ENCODE assay signal across 8 cellular contexts in genomic region chr4:159105761-159106243, GRCh38. TPM values are rescaled to one million over a fixed set of nuclear protein-coding genes. Genes with fewer than 3 reads are reported as not detected.
DNase-seq lines count a peak whose midpoint lies in the region; ATAC-seq, FAIRE-seq and TF ChIP-seq lines count a peak whose summit lies in the region.

No MANE protein-coding gene starts in this region.

- peak; percentile 77 for DNase-seq in GM10266 (ENCODE audit: extremely low spot score)
- peak; percentile 84 for DNase-seq in M059J (ENCODE audit: low read depth)
- DNase-seq in brain microvascular endothelial cell: peak; percentile 86
- peak in 1 of 2 donors; percentile 12 for DNase-seq in memory B cell (ENCODE audit: low spot score in 2 of 2)
- DNase-seq in vagina (ENCODE audit: extremely low spot score in 2 of 2): no peak
- no peak for DNase-seq in urothelium cell line (ENCODE audit: low spot score)
- DNase-seq in RPMI8226: no peak
- DNase-seq in DMS53 treated with DMSO at 0.1 percent for 48 hours (lab: John Stamatoyannopoulos, UW; ENCODE audit: unreplicated experiment): no peak

- H3K4me3 ChIP-seq in brain microvascular endothelial cell (ENCODE audit: low read depth, low read length) (peak overlapping the region; percentile 88), vagina (peak overlapping the region; percentile 94 to 96)

- peak; percentile 13 for ATAC-seq in memory B cell (ENCODE audit: low read depth)

- H3K27ac Mint-ChIP-seq in memory B cell: peak overlapping the region; percentile 51

- no peak for TF ChIP-seq POLR2A in vagina (IDR thresholded peaks at IDR 0.05)

- H3K36me3 ChIP-seq in brain microvascular endothelial cell (replicated peaks): no peaks in the 10 kb centered on the region
- H3K36me3 ChIP-seq in vagina: no peaks in the 10 kb centered on the region

- no peaks in the 10 kb centered on the region for H3K9me3 ChIP-seq in vagina

- H3K27me3 ChIP-seq in brain microvascular endothelial cell (replicated peaks) (no peaks in the 10 kb centered on the region), vagina (no peaks in the 10 kb centered on the region)

- in situ Hi-C loops in brain microvascular endothelial cell (cut with HindIII; ENCODE audit: low pct_ligation_motif_present, low sequenced_read_pairs): no loop called here

- H3K36me3 Mint-ChIP-seq in memory B cell: peaks cover 2% of the 10 kb centered on the region

- TF ChIP-seq CTCF in GM10266 (IDR thresholded peaks at IDR 0.05; ENCODE audit: control insufficient read depth, insufficient read depth, low read depth, missing control alignments) (no peak), brain microvascular endothelial cell (IDR thresholded peaks at IDR 0.05; ENCODE audit: low read depth, low read length, missing control alignments) (no peak), vagina (IDR thresholded peaks at IDR 0.05) (no peak)

- peaks cover 40% of the 10 kb centered on the region for H3K4me1 ChIP-seq in vagina

- H3K9me3 Mint-ChIP-seq in memory B cell: no peaks in the 10 kb centered on the region

- peaks cover 36% of the 10 kb centered on the region for H3K4me1 Mint-ChIP-seq in memory B cell

- H3K27me3 Mint-ChIP-seq in memory B cell: no peaks in the 10 kb centered on the region

- FAIRE-seq in urothelium cell line (lab: Jason Lieb, UNC): no peak

- peak overlapping the region; percentile 92 for H3K4me3 Mint-ChIP-seq in memory B cell

- H3K27ac ChIP-seq in brain microvascular endothelial cell (peak overlapping the region; percentile 81), vagina (no peak overlapping the region)

- intact Hi-C loops in vagina (cut with DNase I): no loop called here

RNA-seq across cellular contexts. Expression of gene RAPGEF2, which starts 2.9 kb away (rescaled TPM):
- total RNA-seq in M059J (2014; rRNA removed; shearing (Covaris generic)): 12.1 and 21.4 TPM in 2 replicates
- total RNA-seq in vagina: 32.4 TPM

Comparison
In these comparisons a context has a peak if more than half of its experiments do, and no peak if none do; other contexts are left out.
1. DNase-seq: peak in GM10266 (single experiment), M059J (single experiment) and brain microvascular endothelial cell (single experiment); none in vagina (0 of 2), urothelium cell line (single experiment), RPMI8226 (single experiment) and DMS53 treated with DMSO at 0.1 percent for 48 hours (single experiment).